In genomic region chr19:55333870-55334269, GRCh38 we compare ENCODE assay signal across 1 cellular context.
TF ChIP-seq lines count a peak whose summit lies in the region.

No MANE protein-coding gene starts in this region.

TF ChIP-seq in HepG2, 621 proteins besides CTCF, POLR2A, EP300 and RAD21 (continued from another document and continues in another):
- TF ChIP-seq NR2F1 (CRISPR knock-in tag; IDR thresholded peaks at IDR 0.05) (no peak), ZKSCAN5 (CRISPR knock-in tag; IDR thresholded peaks at IDR 0.05) (no peak), ZNF552 (CRISPR knock-in tag; IDR thresholded peaks at IDR 0.05; ENCODE audit: borderline replicate concordance) (no peak), PHF8 (CRISPR knock-in tag; IDR thresholded peaks at IDR 0.05) (peak; percentile 56; the same call in 1 of the 2 replicates), ZNF407 (CRISPR knock-in tag; IDR thresholded peaks at IDR 0.05; ENCODE audit: not compliant biosample characterization) (no peak), ATF7 (IDR thresholded peaks at IDR 0.05) (peak; percentile 65), ATF7 (CRISPR knock-in tag; IDR thresholded peaks at IDR 0.05) (peak; percentile 63; the same call in 1 of the 2 replicates), ZNF44 (CRISPR knock-in tag; IDR thresholded peaks at IDR 0.05) (no peak), YEATS4 (CRISPR knock-in tag; IDR thresholded peaks at IDR 0.05; ENCODE audit: borderline replicate concordance) (peak; percentile 86; the same call in 1 of the 2 replicates), ZSCAN30 (CRISPR knock-in tag; IDR thresholded peaks at IDR 0.05) (0 out of 2 replicates have a peak, but pooled peaks have one; percentile 29), HCFC1 (IDR thresholded peaks at IDR 0.05; ENCODE audit: low read depth, low read length) (no peak), ZNF777 (CRISPR knock-in tag; IDR thresholded peaks at IDR 0.05) (no peak), TMF1 (CRISPR knock-in tag; IDR thresholded peaks at IDR 0.05; ENCODE audit: low read depth) (no peak), THAP7 (CRISPR knock-in tag; IDR thresholded peaks at IDR 0.05) (no peak), SRY (CRISPR knock-in tag; IDR thresholded peaks at IDR 0.05) (no peak), THYN1 (CRISPR knock-in tag; IDR thresholded peaks at IDR 0.05; ENCODE audit: borderline replicate concordance, low read depth) (no peak), ZSCAN22 (CRISPR knock-in tag; IDR thresholded peaks at IDR 0.05) (no peak), ZNF768 (CRISPR knock-in tag; IDR thresholded peaks at IDR 0.05) (no peak), FOXO1 (CRISPR knock-in tag; IDR thresholded peaks at IDR 0.05) (peak; percentile 28; the same call in 1 of the 2 replicates), ZNF512 (CRISPR knock-in tag; IDR thresholded peaks at IDR 0.05) (no peak), ZNF207 (IDR thresholded peaks at IDR 0.05; ENCODE audit: borderline replicate concordance) (no peak), ELF1 (CRISPR knock-in tag; IDR thresholded peaks at IDR 0.05) (no peak), TFE3 (CRISPR knock-in tag; IDR thresholded peaks at IDR 0.05) (peak; percentile 100), ZBTB14 (CRISPR knock-in tag; IDR thresholded peaks at IDR 0.05) (no peak), HDAC1 (CRISPR knock-in tag; IDR thresholded peaks at IDR 0.05) (peak; percentile 69), MTERF4 (CRISPR knock-in tag; IDR thresholded peaks at IDR 0.05) (no peak)
- TF ChIP-seq, protein P1, sequence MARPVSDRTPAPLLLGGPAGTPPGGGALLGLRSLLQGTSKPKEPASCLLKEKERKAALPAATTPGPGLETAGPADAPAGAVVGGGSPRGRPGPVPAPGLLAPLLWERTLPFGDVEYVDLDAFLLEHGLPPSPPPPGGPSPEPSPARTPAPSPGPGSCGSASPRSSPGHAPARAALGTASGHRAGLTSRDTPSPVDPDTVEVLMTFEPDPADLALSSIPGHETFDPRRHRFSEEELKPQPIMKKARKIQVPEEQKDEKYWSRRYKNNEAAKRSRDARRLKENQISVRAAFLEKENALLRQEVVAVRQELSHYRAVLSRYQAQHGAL (CRISPR knock-in tag; IDR thresholded peaks at IDR 0.05; ENCODE audit: not compliant biosample characterization): no peak
- TF ChIP-seq, protein P2, sequence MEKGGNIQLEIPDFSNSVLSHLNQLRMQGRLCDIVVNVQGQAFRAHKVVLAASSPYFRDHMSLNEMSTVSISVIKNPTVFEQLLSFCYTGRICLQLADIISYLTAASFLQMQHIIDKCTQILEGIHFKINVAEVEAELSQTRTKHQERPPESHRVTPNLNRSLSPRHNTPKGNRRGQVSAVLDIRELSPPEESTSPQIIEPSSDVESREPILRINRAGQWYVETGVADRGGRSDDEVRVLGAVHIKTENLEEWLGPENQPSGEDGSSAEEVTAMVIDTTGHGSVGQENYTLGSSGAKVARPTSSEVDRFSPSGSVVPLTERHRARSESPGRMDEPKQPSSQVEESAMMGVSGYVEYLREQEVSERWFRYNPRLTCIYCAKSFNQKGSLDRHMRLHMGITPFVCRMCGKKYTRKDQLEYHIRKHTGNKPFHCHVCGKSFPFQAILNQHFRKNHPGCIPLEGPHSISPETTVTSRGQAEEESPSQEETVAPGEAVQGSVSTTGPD (CRISPR knock-in tag; IDR thresholded peaks at IDR 0.05): no peak
- TF ChIP-seq, protein P3, sequence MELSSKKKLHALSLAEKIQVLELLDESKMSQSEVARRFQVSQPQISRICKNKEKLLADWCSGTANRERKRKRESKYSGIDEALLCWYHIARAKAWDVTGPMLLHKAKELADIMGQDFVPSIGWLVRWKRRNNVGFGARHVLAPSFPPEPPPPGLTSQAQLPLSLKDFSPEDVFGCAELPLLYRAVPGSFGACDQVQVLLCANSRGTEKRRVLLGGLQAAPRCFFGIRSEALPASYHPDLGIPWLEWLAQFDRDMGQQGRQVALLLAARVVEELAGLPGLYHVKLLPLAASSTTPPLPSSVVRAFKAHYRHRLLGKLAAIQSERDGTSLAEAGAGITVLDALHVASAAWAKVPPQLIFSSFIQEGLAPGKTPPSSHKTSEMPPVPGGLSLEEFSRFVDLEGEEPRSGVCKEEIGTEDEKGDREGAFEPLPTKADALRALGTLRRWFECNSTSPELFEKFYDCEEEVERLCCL (CRISPR knock-in tag; IDR thresholded peaks at IDR 0.05; ENCODE audit: borderline replicate concordance): no peak
- TF ChIP-seq, protein P4, sequence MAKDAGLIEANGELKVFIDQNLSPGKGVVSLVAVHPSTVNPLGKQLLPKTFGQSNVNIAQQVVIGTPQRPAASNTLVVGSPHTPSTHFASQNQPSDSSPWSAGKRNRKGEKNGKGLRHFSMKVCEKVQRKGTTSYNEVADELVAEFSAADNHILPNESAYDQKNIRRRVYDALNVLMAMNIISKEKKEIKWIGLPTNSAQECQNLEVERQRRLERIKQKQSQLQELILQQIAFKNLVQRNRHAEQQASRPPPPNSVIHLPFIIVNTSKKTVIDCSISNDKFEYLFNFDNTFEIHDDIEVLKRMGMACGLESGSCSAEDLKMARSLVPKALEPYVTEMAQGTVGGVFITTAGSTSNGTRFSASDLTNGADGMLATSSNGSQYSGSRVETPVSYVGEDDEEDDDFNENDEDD (CRISPR knock-in tag; IDR thresholded peaks at IDR 0.05; ENCODE audit: borderline replicate concordance): no peak
- TF ChIP-seq, protein P5, sequence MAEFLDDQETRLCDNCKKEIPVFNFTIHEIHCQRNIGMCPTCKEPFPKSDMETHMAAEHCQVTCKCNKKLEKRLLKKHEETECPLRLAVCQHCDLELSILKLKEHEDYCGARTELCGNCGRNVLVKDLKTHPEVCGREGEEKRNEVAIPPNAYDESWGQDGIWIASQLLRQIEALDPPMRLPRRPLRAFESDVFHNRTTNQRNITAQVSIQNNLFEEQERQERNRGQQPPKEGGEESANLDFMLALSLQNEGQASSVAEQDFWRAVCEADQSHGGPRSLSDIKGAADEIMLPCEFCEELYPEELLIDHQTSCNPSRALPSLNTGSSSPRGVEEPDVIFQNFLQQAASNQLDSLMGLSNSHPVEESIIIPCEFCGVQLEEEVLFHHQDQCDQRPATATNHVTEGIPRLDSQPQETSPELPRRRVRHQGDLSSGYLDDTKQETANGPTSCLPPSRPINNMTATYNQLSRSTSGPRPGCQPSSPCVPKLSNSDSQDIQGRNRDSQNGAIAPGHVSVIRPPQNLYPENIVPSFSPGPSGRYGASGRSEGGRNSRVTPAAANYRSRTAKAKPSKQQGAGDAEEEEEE (CRISPR knock-in tag; IDR thresholded peaks at IDR 0.05; ENCODE audit: borderline replicate concordance): no peak
- TF ChIP-seq, protein P6, sequence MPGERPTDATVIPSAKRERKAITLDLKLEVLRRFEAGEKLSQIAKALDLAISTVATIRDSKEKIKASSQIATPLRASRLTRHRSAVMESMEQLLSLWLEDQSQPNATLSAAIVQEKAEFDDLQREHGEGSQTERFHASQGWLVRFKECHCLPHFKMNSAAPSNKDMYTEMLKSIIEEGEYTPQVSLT (CRISPR knock-in tag; IDR thresholded peaks at IDR 0.05; ENCODE audit: borderline replicate concordance, low read depth): no peak
